In genomic region chr20:48298851-48299484, GRCh38 we compare ENCODE assay signal across 9 cellular contexts.
DNase-seq lines count a peak whose midpoint lies in the region; ATAC-seq and TF ChIP-seq lines count a peak whose summit lies in the region.
"Had no signal": no experiment of that assay in that cellular context is flagged by ENCODE, and none has a peak within 500 bp of the region (broad histone marks: within the 10 kb centered on the region; RNA-seq: fewer than 3 reads in every experiment).

No MANE protein-coding gene starts in this region.

- no peak for TF ChIP-seq CTCF in BE2C (IDR thresholded peaks at IDR 0.05; ENCODE audit: low read depth, low read length)

- no peak overlapping the region for H3K4me3 ChIP-seq in BE2C (ENCODE audit: low read depth, low read length)

- no peaks in the 10 kb centered on the region for H3K36me3 ChIP-seq in BE2C

- DNase-seq in BE2C, result peak; percentile 83
- DNase-seq in NCI-H1105 treated with DMSO at 0.1 percent for 48 hours (lab: John Stamatoyannopoulos, UW), result peak; percentile 99
- DNase-seq in amniotic epithelial cell (ENCODE audit: low read depth), result peak; percentile 91
- DNase-seq in left kidney (ENCODE audit: low read depth, low spot score), result peak; percentile 45
- no peak for DNase-seq in stimulated activated naive CD4-positive, alpha-beta T cell treated with Interleukin-2 at 50 U/mL for 16 hours (lab: John Stamatoyannopoulos, UW)
- no peak for DNase-seq in activated gamma-delta T cell (lab: John Stamatoyannopoulos, UW)
- no peak for DNase-seq in activated CD4-positive, CD25-positive, alpha-beta regulatory T cell treated with anti-CD3 and anti-CD28 coated beads, Interleukin-2, amount 50 U/mL, for 72 hours
- DNase-seq: activated CD4-positive, CD25-positive, alpha-beta regulatory T cell had no signal

- peaks cover 19% of the 10 kb centered on the region for H3K4me1 ChIP-seq in BE2C

- no peaks in the 10 kb centered on the region for H3K27me3 ChIP-seq in BE2C

- H3K9me3 ChIP-seq in BE2C, result peaks cover 3% of the 10 kb centered on the region; the same call in 1 of the 2 replicates

- no peak for ATAC-seq in HG02840 (IDR thresholded peaks at IDR 0.05; ENCODE audit: low FRiP score, unreplicated experiment)

Comparison
In these comparisons a context has a peak if more than half of its experiments do, and no peak if none do; other contexts are left out.
1. DNase-seq: peak in BE2C (single experiment), NCI-H1105 treated with DMSO at 0.1 percent for 48 hours (single experiment), amniotic epithelial cell (single experiment) and left kidney (single experiment); none in stimulated activated naive CD4-positive, alpha-beta T cell treated with Interleukin-2 at 50 U/mL for 16 hours (single experiment), activated gamma-delta T cell (single experiment) and activated CD4-positive, CD25-positive, alpha-beta regulatory T cell treated with anti-CD3 and anti-CD28 coated beads, Interleukin-2, amount 50 U/mL, for 72 hours (single experiment).